Comparison of ENCODE assay signal across 8 cellular contexts in the genomic region with DNA sequence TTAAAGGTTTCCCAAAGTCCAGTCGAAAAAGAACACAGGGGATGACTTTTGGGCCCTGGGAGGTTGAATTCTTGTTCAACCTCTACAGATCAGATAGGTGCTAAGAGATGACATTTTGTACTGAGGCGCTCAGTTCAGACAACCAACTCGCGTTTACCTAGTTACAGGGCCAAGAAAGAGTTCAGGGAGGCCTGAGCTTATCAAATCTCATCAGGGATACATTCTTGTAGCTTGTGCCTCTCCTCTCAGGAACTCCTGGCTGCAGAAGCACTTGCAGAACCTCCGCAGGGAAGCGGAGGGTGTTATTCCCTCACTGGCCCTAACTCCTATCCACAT. TPM values are rescaled to one million over a fixed set of nuclear protein-coding genes. Genes with fewer than 3 reads are reported as not detected.
DNase-seq lines count a peak whose midpoint lies in the region; TF ChIP-seq lines count a peak whose summit lies in the region.

No MANE protein-coding gene starts in this region.

- DNase-seq in SJCRH30 (no peak), fibroblast of lung (ENCODE audit: low read depth in 2 of 2) (no peak), trophoblast cell (peak in 1 of 2 donors; percentile 21), KG1 (lab: John Stamatoyannopoulos, UW) (no peak), AG08396 (ENCODE audit: low spot score) (no peak), HEK293T (ENCODE audit: extremely low spot score) (no peak)
- DNase-seq in stimulated activated CD4-positive, alpha-beta T cell treated with anti-CD3 and anti-CD28 coated beads, Interleukin-4, amount 100 ng/mL, for 1 hour = no peak

- peak overlapping the region; percentile 89 for H3K4me3 ChIP-seq in SJCRH30
- peak overlapping the region; percentile 21 to 98 (median 84) for H3K4me3 ChIP-seq in fibroblast of lung (replicated peaks in 1 of 4; ENCODE audit: control extremely low read depth in 1 of 4, insufficient read depth in 1 of 4, low read depth in 3 of 4, low read length in 4 of 4)
- H3K4me3 ChIP-seq in trophoblast cell (ENCODE audit: low read depth, low read length) = peak overlapping the region; percentile 94

- H3K4me2 ChIP-seq in fibroblast of lung (ENCODE audit: extremely low read depth, insufficient read depth, low read length) = peak overlapping the region; percentile 92
- peak overlapping the region; percentile 80 for H3K4me2 ChIP-seq in trophoblast cell (ENCODE audit: low read length)

- no peak overlapping the region for H2BK5ac ChIP-seq in trophoblast cell (ENCODE audit: low read depth, low read length, poor library complexity)

- H3K14ac ChIP-seq in trophoblast cell (ENCODE audit: low read length) = no peak overlapping the region

- H3K27ac ChIP-seq in SJCRH30 = no peak overlapping the region; the same call in 1 of the 2 replicates
- H3K27ac ChIP-seq in fibroblast of lung (ENCODE audit: insufficient read depth, low read length) = no peak overlapping the region
- H3K27ac ChIP-seq in trophoblast cell (ENCODE audit: low read depth, low read length) = no peak overlapping the region

- H4K20me1 ChIP-seq in fibroblast of lung (ENCODE audit: control insufficient read depth, extremely low read depth, insufficient read depth, low read length) = no peaks in the 10 kb centered on the region

- CTCF ChIA-PET in HEK293T (lab: Yijun Ruan, JAX) = no interaction called here

- H3K4ac ChIP-seq in trophoblast cell (ENCODE audit: low read depth, low read length) = peak overlapping the region; percentile 85

- no peak for TF ChIP-seq CTCF in fibroblast of lung (conservative IDR thresholded peaks at IDR 0.05 in 1 of 2, IDR thresholded peaks at IDR 0.05 in 1 of 2; ENCODE audit: low read depth in 1 of 2, low read length in 2 of 2)

- H3K23ac ChIP-seq in trophoblast cell (ENCODE audit: low read length) = no peak overlapping the region

- H3K27me3 ChIP-seq in SJCRH30 (no peaks in the 10 kb centered on the region), fibroblast of lung (ENCODE audit: control insufficient read depth, insufficient read depth, low read length) (no peaks in the 10 kb centered on the region), trophoblast cell (ENCODE audit: insufficient read depth, low read length) (no peaks in the 10 kb centered on the region)

- POLR2A ChIA-PET in HEK293T (lab: Yijun Ruan, JAX) = no interaction called here

- no peak overlapping the region for H2BK12ac ChIP-seq in trophoblast cell (ENCODE audit: low read length)

- no peak overlapping the region for H2BK120ac ChIP-seq in trophoblast cell (ENCODE audit: insufficient read depth, low read length, poor library complexity)

- H3K4me1 ChIP-seq in ES-I3 (ENCODE audit: insufficient read depth, low read length) = peaks cover 7% of the 10 kb centered on the region; the same call in 1 of the 2 replicates
- no peaks in the 10 kb centered on the region for H3K4me1 ChIP-seq in SJCRH30
- H3K4me1 ChIP-seq in fibroblast of lung (ENCODE audit: control insufficient read depth, extremely low read depth, insufficient read depth, low read length) = peaks cover 3% of the 10 kb centered on the region
- peaks cover 4 to 5% of the 10 kb centered on the region in 2 experiments for H3K4me1 ChIP-seq in trophoblast cell (ENCODE audit: control insufficient read depth in 1 of 2, insufficient read depth in 2 of 2, low read length in 2 of 2)

- H3K79me1 ChIP-seq in trophoblast cell (ENCODE audit: low read length) = peaks cover 4% of the 10 kb centered on the region

- H3K9ac ChIP-seq in ES-I3 (ENCODE audit: low read depth, low read length) (peak overlapping the region; percentile 78), fibroblast of lung (ENCODE audit: insufficient read depth, low read length) (peak overlapping the region; percentile 66), trophoblast cell (ENCODE audit: low read length) (peak overlapping the region; percentile 92)

- H3K79me2 ChIP-seq in fibroblast of lung (ENCODE audit: control insufficient read depth, insufficient read depth, low read length) = peaks cover 21% of the 10 kb centered on the region
- peaks cover 15% of the 10 kb centered on the region for H3K79me2 ChIP-seq in trophoblast cell (ENCODE audit: control insufficient read depth, insufficient read depth, low read length, poor library complexity)

- H3K18ac ChIP-seq in trophoblast cell (ENCODE audit: low read length) = no peak overlapping the region

- no CpG with 5 or more reads among the region's 6 CpGs for WGBS in trophoblast cell (ENCODE audit: extremely low coverage, insufficient coverage, insufficient read length)

- H2AK5ac ChIP-seq in trophoblast cell (ENCODE audit: low read length) = no peak overlapping the region

- peak overlapping the region; percentile 96 for H4K12ac ChIP-seq in trophoblast cell (ENCODE audit: low read depth, low read length)

- no peaks in the 10 kb centered on the region for H3K9me3 ChIP-seq in ES-I3 (ENCODE audit: control insufficient read depth, insufficient read depth, low read length)
- H3K9me3 ChIP-seq in SJCRH30 (replicated peaks) = peaks cover 20% of the 10 kb centered on the region
- no peaks in the 10 kb centered on the region for H3K9me3 ChIP-seq in fibroblast of lung (ENCODE audit: control insufficient read depth, insufficient read depth, low read depth, low read length)
- H3K9me3 ChIP-seq in trophoblast cell (ENCODE audit: insufficient read depth, low read depth, low read length) = no peaks in the 10 kb centered on the region

- H4K91ac ChIP-seq in trophoblast cell (ENCODE audit: low read depth, low read length) = no peak overlapping the region

- H3K36me3 ChIP-seq in ES-I3 (ENCODE audit: insufficient read depth, low read length) (peaks cover 13% of the 10 kb centered on the region), SJCRH30 (peaks cover 37% of the 10 kb centered on the region), fibroblast of lung (ENCODE audit: control insufficient read depth, insufficient read depth, low read length) (peaks cover 4% of the 10 kb centered on the region), trophoblast cell (ENCODE audit: control insufficient read depth in 1 of 2, insufficient read depth in 2 of 2, low read length in 2 of 2) (peaks cover 13 to 25% of the 10 kb centered on the region in 2 experiments)

- H4K8ac ChIP-seq in trophoblast cell (ENCODE audit: low read depth, low read length) = peak overlapping the region; percentile 94

- H2AFZ ChIP-seq in fibroblast of lung (ENCODE audit: low read length) (no peak overlapping the region), trophoblast cell (ENCODE audit: insufficient read depth, low read length, poor library complexity) (no peak overlapping the region)

TF ChIP-seq in HEK293T, 16 proteins besides CTCF, POLR2A, EP300 and RAD21:
- TF ChIP-seq HDGF (IDR thresholded peaks at IDR 0.05; ENCODE audit: borderline replicate concordance) (no peak), FOXK2 (IDR thresholded peaks at IDR 0.05) (no peak), ELF4 (IDR thresholded peaks at IDR 0.05) (no peak), ZNF384 (IDR thresholded peaks at IDR 0.05) (no peak), FOXM1 (IDR thresholded peaks at IDR 0.05; ENCODE audit: borderline replicate concordance) (no peak), SUZ12 (IDR thresholded peaks at IDR 0.05) (no peak), CTBP1 (IDR thresholded peaks at IDR 0.05; ENCODE audit: borderline replicate concordance) (no peak), FOXA1 (IDR thresholded peaks at IDR 0.05) (no peak), BHLHE40 (IDR thresholded peaks at IDR 0.05; ENCODE audit: borderline replicate concordance) (no peak), LEF1 (IDR thresholded peaks at IDR 0.05; ENCODE audit: borderline replicate concordance) (no peak), TARDBP (IDR thresholded peaks at IDR 0.05) (no peak), ARNT (IDR thresholded peaks at IDR 0.05) (no peak), L3MBTL2 (conservative IDR thresholded peaks at IDR 0.05) (no peak), SP1 (IDR thresholded peaks at IDR 0.05) (no peak), NFRKB (IDR thresholded peaks at IDR 0.05) (no peak)
- TF ChIP-seq, protein P1, sequence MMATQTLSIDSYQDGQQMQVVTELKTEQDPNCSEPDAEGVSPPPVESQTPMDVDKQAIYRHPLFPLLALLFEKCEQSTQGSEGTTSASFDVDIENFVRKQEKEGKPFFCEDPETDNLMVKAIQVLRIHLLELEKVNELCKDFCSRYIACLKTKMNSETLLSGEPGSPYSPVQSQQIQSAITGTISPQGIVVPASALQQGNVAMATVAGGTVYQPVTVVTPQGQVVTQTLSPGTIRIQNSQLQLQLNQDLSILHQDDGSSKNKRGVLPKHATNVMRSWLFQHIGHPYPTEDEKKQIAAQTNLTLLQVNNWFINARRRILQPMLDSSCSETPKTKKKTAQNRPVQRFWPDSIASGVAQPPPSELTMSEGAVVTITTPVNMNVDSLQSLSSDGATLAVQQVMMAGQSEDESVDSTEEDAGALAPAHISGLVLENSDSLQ (IDR thresholded peaks at IDR 0.05) = no peak
TF ChIP-seq in HEK293T: peak in this region for 0.

RNA-seq across cellular contexts. Expression of a gene that starts 0.8 kb away (rescaled TPM):
- total RNA-seq in SJCRH30 (2014; rRNA removed; shearing (Covaris generic)) = 19.3 and 24.4 TPM in 2 replicates
- 10.3 and 20.0 TPM in 2 replicates for total RNA-seq in fibroblast of lung
- polyA plus RNA-seq in fibroblast of lung = 5.7 and 7.8 TPM in 2 replicates
- 4.5 and 7.9 TPM in 2 replicates for polyA plus RNA-seq in fibroblast of lung (2012)
- polyA minus RNA-seq in fibroblast of lung (ENCODE audit: low replicate concordance) = 5.6 and 7.1 TPM in 2 replicates
- 8.9 and 9.9 TPM in 2 replicates for polyA plus RNA-seq in trophoblast cell (2013)

RNA-seq across cellular contexts. Expression of a gene that starts 20.0 kb away (rescaled TPM):
- 3.5 and 4.4 TPM in 2 replicates for total RNA-seq in SJCRH30 (2014; rRNA removed; shearing (Covaris generic))
- 10.5 and 16.8 TPM in 2 replicates for total RNA-seq in fibroblast of lung
- polyA plus RNA-seq in fibroblast of lung = 3.4 and 5.2 TPM in 2 replicates
- polyA plus RNA-seq in fibroblast of lung (2012) = 4.3 and 5.3 TPM in 2 replicates
- polyA minus RNA-seq in fibroblast of lung (ENCODE audit: low replicate concordance) = 2.4 and 4.4 TPM in 2 replicates
- 2.1 and 2.2 TPM in 2 replicates for polyA plus RNA-seq in trophoblast cell (2013)

RNA-seq across cellular contexts. Expression of a gene that starts 22.0 kb away (rescaled TPM):
- total RNA-seq in SJCRH30 (2014; rRNA removed; shearing (Covaris generic)) = 14.6 TPM in 2 replicates
- total RNA-seq in fibroblast of lung = 14.9 and 16.8 TPM in 2 replicates
- polyA plus RNA-seq in fibroblast of lung = 5.9 and 6.1 TPM in 2 replicates
- polyA plus RNA-seq in fibroblast of lung (2012) = 3.2 and 3.4 TPM in 2 replicates
- polyA minus RNA-seq in fibroblast of lung (ENCODE audit: low replicate concordance) = 1.6 TPM in 1 of 2 replicates, not detected in the other
- 4.7 and 4.8 TPM in 2 replicates for polyA plus RNA-seq in trophoblast cell (2013)

RNA-seq across cellular contexts. Expression of a gene that starts 38.4 kb away (rescaled TPM):
- 0.04 TPM in 1 of 2 replicates, not detected in the other for total RNA-seq in SJCRH30 (2014; rRNA removed; shearing (Covaris generic))
- 3.3 and 6.3 TPM in 2 replicates for total RNA-seq in fibroblast of lung
- 1.8 and 2.7 TPM in 2 replicates for polyA plus RNA-seq in fibroblast of lung
- polyA plus RNA-seq in fibroblast of lung (2012) = 1.2 and 1.7 TPM in 2 replicates
- polyA minus RNA-seq in fibroblast of lung (ENCODE audit: low replicate concordance) = 0.24 and 0.89 TPM in 2 replicates
- polyA plus RNA-seq in trophoblast cell (2013) = 7.9 and 8.0 TPM in 2 replicates
